ENCODE assay signal across 1 cellular context in genomic region chr11:1309498-1310314, GRCh38.
TF ChIP-seq lines count a peak whose summit lies in the region.

Gene TOLLIP, minus strand, starts transcription at chr11:1309632. Its CDS starts 134 bp downstream, at chr11:1309498.

TF ChIP-seq in K562, 482 proteins besides CTCF, POLR2A, EP300 and RAD21 (continued from another document and continues in another):
- peak; percentile 96 for TF ChIP-seq ZNF592 (IDR thresholded peaks at IDR 0.05)
- TF ChIP-seq TAF15 (IDR thresholded peaks at IDR 0.05; ENCODE audit: low read depth, low read length): no peak
- TF ChIP-seq BRF1 (IDR thresholded peaks at IDR 0.05; ENCODE audit: borderline replicate concordance, extremely low read depth, insufficient read length): no peak
- TF ChIP-seq CCNT2 (IDR thresholded peaks at IDR 0.05; ENCODE audit: borderline replicate concordance, extremely low read depth, insufficient read length, low read depth, low read length): peak; percentile 50
- no peak for TF ChIP-seq CLOCK (CRISPR knock-in tag; IDR thresholded peaks at IDR 0.05; ENCODE audit: borderline replicate concordance)
- TF ChIP-seq GTF2A2 (tag; IDR thresholded peaks at IDR 0.05): no peak
- no peak for TF ChIP-seq SMC3 (conservative IDR thresholded peaks at IDR 0.05; ENCODE audit: insufficient read depth, low read depth, low read length)
- 0 out of 2 replicates have a peak, but pooled peaks have one; percentile 74 for TF ChIP-seq RBM14 (IDR thresholded peaks at IDR 0.05; ENCODE audit: borderline replicate concordance, insufficient read depth, low read depth, low read length)
- TF ChIP-seq L3MBTL2 (IDR thresholded peaks at IDR 0.05): peak; percentile 96
- TF ChIP-seq POLR2H (tag; IDR thresholded peaks at IDR 0.05; ENCODE audit: low read depth): no peak
- peak; percentile 31; the same call in 1 of the 2 replicates for TF ChIP-seq MBD2 (IDR thresholded peaks at IDR 0.05; ENCODE audit: borderline replicate concordance, low read depth)
- TF ChIP-seq CHD1 (IDR thresholded peaks at IDR 0.05; ENCODE audit: low read length): no peak
- no peak for TF ChIP-seq FOXA1 (IDR thresholded peaks at IDR 0.05; ENCODE audit: borderline replicate concordance)
- TF ChIP-seq, protein P1, sequence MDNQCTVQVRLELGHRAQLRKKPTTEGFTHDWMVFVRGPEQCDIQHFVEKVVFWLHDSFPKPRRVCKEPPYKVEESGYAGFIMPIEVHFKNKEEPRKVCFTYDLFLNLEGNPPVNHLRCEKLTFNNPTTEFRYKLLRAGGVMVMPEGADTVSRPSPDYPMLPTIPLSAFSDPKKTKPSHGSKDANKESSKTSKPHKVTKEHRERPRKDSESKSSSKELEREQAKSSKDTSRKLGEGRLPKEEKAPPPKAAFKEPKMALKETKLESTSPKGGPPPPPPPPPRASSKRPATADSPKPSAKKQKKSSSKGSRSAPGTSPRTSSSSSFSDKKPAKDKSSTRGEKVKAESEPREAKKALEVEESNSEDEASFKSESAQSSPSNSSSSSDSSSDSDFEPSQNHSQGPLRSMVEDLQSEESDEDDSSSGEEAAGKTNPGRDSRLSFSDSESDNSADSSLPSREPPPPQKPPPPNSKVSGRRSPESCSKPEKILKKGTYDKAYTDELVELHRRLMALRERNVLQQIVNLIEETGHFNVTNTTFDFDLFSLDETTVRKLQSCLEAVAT (IDR thresholded peaks at IDR 0.05): peak in 1 of 2 experiments; percentile 63; a peak in 1 of 4 replicates
- TF ChIP-seq, protein P2, sequence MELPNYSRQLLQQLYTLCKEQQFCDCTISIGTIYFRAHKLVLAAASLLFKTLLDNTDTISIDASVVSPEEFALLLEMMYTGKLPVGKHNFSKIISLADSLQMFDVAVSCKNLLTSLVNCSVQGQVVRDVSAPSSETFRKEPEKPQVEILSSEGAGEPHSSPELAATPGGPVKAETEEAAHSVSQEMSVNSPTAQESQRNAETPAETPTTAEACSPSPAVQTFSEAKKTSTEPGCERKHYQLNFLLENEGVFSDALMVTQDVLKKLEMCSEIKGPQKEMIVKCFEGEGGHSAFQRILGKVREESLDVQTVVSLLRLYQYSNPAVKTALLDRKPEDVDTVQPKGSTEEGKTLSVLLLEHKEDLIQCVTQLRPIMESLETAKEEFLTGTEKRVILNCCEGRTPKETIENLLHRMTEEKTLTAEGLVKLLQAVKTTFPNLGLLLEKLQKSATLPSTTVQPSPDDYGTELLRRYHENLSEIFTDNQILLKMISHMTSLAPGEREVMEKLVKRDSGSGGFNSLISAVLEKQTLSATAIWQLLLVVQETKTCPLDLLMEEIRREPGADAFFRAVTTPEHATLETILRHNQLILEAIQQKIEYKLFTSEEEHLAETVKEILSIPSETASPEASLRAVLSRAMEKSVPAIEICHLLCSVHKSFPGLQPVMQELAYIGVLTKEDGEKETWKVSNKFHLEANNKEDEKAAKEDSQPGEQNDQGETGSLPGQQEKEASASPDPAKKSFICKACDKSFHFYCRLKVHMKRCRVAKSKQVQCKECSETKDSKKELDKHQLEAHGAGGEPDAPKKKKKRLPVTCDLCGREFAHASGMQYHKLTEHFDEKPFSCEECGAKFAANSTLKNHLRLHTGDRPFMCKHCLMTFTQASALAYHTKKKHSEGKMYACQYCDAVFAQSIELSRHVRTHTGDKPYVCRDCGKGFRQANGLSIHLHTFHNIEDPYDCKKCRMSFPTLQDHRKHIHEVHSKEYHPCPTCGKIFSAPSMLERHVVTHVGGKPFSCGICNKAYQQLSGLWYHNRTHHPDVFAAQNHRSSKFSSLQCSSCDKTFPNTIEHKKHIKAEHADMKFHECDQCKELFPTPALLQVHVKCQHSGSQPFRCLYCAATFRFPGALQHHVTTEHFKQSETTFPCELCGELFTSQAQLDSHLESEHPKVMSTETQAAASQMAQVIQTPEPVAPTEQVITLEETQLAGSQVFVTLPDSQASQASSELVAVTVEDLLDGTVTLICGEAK (IDR thresholded peaks at IDR 0.05): no peak
- TF ChIP-seq, protein P2 (CRISPR knock-in tag; IDR thresholded peaks at IDR 0.05): no peak
- no peak for TF ChIP-seq TRIM25 (IDR thresholded peaks at IDR 0.05; ENCODE audit: borderline replicate concordance)
- TF ChIP-seq THRB (CRISPR knock-in tag; conservative IDR thresholded peaks at IDR 0.05): 0 out of 2 replicates have a peak, but pooled peaks have one; percentile 20
- TF ChIP-seq NFRKB (IDR thresholded peaks at IDR 0.05; ENCODE audit: low read depth): peak; percentile 76
- TF ChIP-seq ERF (CRISPR knock-in tag; IDR thresholded peaks at IDR 0.05): peak; percentile 83; the same call in 1 of the 2 replicates
- peak; percentile 65 for TF ChIP-seq VEZF1 (CRISPR knock-in tag; IDR thresholded peaks at IDR 0.05)
- TF ChIP-seq, protein P3, sequence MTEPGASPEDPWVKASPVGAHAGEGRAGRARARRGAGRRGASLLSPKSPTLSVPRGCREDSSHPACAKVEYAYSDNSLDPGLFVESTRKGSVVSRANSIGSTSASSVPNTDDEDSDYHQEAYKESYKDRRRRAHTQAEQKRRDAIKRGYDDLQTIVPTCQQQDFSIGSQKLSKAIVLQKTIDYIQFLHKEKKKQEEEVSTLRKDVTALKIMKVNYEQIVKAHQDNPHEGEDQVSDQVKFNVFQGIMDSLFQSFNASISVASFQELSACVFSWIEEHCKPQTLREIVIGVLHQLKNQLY (CRISPR knock-in tag; conservative IDR thresholded peaks at IDR 0.05): no peak
- TF ChIP-seq NFE2L1 (tag; IDR thresholded peaks at IDR 0.05; ENCODE audit: borderline replicate concordance, low read depth): no peak
- no peak for TF ChIP-seq XRCC4 (IDR thresholded peaks at IDR 0.05; ENCODE audit: extremely low read depth, insufficient read depth, insufficient read length)
- no peak for TF ChIP-seq HSF4 (CRISPR knock-in tag; IDR thresholded peaks at IDR 0.05; ENCODE audit: borderline replicate concordance)
- TF ChIP-seq FOXJ2 (tag; IDR thresholded peaks at IDR 0.05): no peak
- peak; percentile 56; the same call in 1 of the 2 replicates for TF ChIP-seq POLR2AphosphoS5 (IDR thresholded peaks at IDR 0.05; ENCODE audit: control insufficient read depth, insufficient read depth, low read depth, low read length)
- TF ChIP-seq, protein P4, sequence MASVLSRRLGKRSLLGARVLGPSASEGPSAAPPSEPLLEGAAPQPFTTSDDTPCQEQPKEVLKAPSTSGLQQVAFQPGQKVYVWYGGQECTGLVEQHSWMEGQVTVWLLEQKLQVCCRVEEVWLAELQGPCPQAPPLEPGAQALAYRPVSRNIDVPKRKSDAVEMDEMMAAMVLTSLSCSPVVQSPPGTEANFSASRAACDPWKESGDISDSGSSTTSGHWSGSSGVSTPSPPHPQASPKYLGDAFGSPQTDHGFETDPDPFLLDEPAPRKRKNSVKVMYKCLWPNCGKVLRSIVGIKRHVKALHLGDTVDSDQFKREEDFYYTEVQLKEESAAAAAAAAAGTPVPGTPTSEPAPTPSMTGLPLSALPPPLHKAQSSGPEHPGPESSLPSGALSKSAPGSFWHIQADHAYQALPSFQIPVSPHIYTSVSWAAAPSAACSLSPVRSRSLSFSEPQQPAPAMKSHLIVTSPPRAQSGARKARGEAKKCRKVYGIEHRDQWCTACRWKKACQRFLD (CRISPR knock-in tag; IDR thresholded peaks at IDR 0.05): peak; percentile 91
